Comparison of ENCODE assay signal across 22 cellular contexts in the genomic region with DNA sequence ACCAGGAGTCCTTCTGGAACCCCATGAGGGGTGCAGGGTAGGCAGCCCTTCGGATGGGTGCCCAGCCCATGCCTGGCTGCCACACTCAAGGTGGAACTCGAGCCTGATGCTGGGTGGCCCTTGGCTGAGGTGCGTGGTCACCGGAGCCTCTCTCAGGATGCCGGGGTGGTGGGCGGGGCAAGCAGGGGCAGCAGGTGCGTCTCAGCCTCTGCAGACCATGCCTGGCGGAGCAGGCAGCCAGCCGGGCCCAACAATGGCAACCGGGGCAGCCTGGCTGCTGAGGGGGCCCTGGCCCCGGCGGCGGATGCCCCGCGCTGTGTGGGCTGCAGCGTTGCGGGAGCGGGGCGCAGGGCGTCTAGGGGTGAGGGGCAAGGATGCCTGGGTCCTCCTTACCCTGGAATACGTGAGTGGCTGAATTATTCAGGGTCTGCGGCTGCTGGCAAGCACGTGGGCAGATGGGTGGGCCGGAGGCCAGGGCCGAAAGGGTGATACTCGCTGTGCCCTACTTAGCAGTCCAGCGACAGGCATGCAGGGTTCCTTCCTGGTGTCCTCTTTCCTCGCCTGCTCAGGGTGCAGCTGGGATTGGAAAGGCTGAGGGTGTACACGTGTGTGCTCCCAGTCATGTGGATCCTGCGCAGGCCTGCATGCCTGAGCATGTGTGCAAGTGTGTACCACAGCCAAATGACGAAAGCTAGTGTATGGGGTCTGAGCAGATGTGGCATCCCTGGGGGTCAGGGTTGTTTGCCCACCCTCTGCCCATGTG.
"Had no signal": no experiment of that assay in that cellular context is flagged by ENCODE, and none has a peak within 500 bp of the region (broad histone marks: within the 10 kb centered on the region; RNA-seq: fewer than 3 reads in every experiment).

No MANE protein-coding gene starts in this region.

- DNase-seq: activated B cell treated with CpG ODN at 0.5 μM for 24 hours; activated CD4-positive, alpha-beta T cell treated with anti-CD3 and anti-CD28 coated beads, Interleukin-2, amount 50 U/mL, for 1 hour; activated CD8-positive, alpha-beta T cell treated with anti-CD3 and anti-CD28 coated beads for 36 hours; activated naive CD4-positive, alpha-beta T cell; activated T-cell treated with anti-CD3 and anti-CD28 coated beads, Interleukin-2, amount 50 U/mL, for 48 hours; dermis blood vessel endothelial cell; effector CD8-positive, alpha-beta T cell; head of caudate nucleus; hippocampal formation; kidney; left colon; naive thymus-derived CD4-positive, alpha-beta T cell; stimulated activated CD4-positive, alpha-beta T cell treated with anti-CD3 and anti-CD28 coated beads, Interleukin-1b, Interleukin-23, amount 100 ng/mL, for 48 hours; stimulated activated CD4-positive, alpha-beta T cell treated with anti-CD3 and anti-CD28 coated beads, Interleukin-4, amount 100 ng/mL, for 4 hours; stimulated activated CD8-positive, alpha-beta memory T cell treated with anti-CD3 and anti-CD28 coated beads, Interleukin-4, amount 100 ng/mL, for 48 hours; stimulated activated naive CD8-positive, alpha-beta T cell treated with anti-CD3 and anti-CD28 coated beads, Interleukin-15, amount 100 ng/mL, for 72 hours; T-helper 17 cell had no signal

- H3K27ac ChIP-seq: breast epithelium, epithelial cell of prostate, gastroesophageal sphincter, vagina had no signal

- H3K4me2 ChIP-seq: smooth muscle cell had no signal

- H3K4me1 ChIP-seq: breast epithelium, gastroesophageal sphincter, vagina had no signal

- H3K9me3 ChIP-seq: gastroesophageal sphincter, vagina had no signal

- H3K27me3 ChIP-seq: breast epithelium, vagina had no signal

- H3K4me3 ChIP-seq: breast epithelium, gastroesophageal sphincter, smooth muscle cell, vagina had no signal

- H3K36me3 ChIP-seq: breast epithelium, gastroesophageal sphincter, vagina had no signal
